Comparison of ENCODE assay signal across 8 cellular contexts in the genomic region with DNA sequence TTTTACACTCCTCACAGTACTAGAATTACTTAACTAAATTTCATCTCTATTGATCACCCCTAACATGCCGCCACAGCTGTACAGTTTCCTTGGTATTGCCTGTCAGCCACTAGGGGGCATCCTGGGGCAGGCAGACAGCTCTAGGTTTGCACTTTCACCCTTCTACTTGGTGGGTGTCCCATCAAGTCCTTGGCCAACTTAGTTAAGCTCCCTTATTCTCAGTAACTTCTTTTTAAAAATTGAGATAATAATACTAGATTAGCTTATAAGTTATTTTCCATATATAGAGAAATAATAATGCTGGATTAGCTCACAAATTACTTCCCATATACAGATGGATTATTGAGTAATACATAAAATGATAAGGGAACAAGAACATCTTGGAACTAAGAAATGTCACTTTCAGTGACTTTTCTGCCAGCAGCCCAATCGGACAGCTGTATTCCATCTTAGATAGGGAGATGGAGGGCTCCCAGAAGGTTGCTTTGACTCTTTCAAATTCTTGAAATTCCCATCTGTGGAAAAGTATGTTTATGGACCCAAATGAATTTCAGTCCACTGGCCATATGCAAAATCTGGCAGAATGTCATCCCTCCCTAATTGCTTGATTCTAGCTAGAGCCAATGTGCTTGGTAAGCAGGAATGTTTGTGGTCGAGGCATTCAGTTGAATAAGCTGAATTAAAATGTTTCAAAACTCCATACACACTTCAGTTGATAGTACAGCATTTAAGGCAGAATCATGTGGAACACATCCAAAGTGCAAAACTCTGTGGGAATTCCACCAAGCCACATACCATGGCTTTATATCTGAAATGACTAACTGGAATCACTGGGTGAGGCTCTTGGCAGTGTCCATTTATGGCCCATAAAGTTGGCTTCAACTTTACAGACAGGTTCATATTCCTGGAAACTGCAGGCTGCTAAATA.
DNase-seq lines count a peak whose midpoint lies in the region; ATAC-seq and TF ChIP-seq lines count a peak whose summit lies in the region.

No MANE protein-coding gene starts in this region.

- CTCF ChIA-PET in activated B cell treated with CpG ODN at 0.5 μM for 24 hours (lab: Charles Lee) = interaction anchor here (0.5 to 1.9 kb wide), 9 partner anchors 12 to 827 kb away, joined by 3 to 25 read pairs (median 5); no protein-coding TSS in a partner anchor
- CTCF ChIA-PET in naive thymus-derived CD4-positive, alpha-beta T cell (lab: Charles Lee) = interaction anchor here (0.9 to 1.8 kb wide), 3 partner anchors 571 to 829 kb away, joined by 5 to 17 read pairs (median 5); no protein-coding TSS in a partner anchor

- H3K4me3 ChIP-seq in H7 (ENCODE audit: insufficient read depth, low read depth, low read length) (no peak overlapping the region), epithelial cell of proximal tubule (ENCODE audit: low read depth, low read length) (no peak overlapping the region), uterus (no peak overlapping the region)
- H3K4me3 ChIP-seq in naive thymus-derived CD4-positive, alpha-beta T cell (ENCODE audit: low read length) = no peak overlapping the region

- no peak overlapping the region for H3K4me3 Mint-ChIP-seq in activated B cell treated with CpG ODN at 0.5 μM for 24 hours
- H3K4me3 Mint-ChIP-seq in naive thymus-derived CD4-positive, alpha-beta T cell = no peak overlapping the region

- H3K4me1 Mint-ChIP-seq in activated B cell treated with CpG ODN at 0.5 μM for 24 hours = no peaks in the 10 kb centered on the region
- H3K4me1 Mint-ChIP-seq in naive thymus-derived CD4-positive, alpha-beta T cell = no peaks in the 10 kb centered on the region

- no peaks in the 10 kb centered on the region for H3K36me3 ChIP-seq in H7 (replicated peaks; ENCODE audit: control insufficient read depth, insufficient read depth, low read length)
- no peaks in the 10 kb centered on the region for H3K36me3 ChIP-seq in naive thymus-derived CD4-positive, alpha-beta T cell (ENCODE audit: control insufficient read depth in 2 of 3, insufficient read depth in 3 of 3, low read length in 3 of 3)
- H3K36me3 ChIP-seq in uterus = no peaks in the 10 kb centered on the region

- H3K36me3 Mint-ChIP-seq in activated B cell treated with CpG ODN at 0.5 μM for 24 hours (ENCODE audit: low read depth) = no peaks in the 10 kb centered on the region
- no peaks in the 10 kb centered on the region for H3K36me3 Mint-ChIP-seq in naive thymus-derived CD4-positive, alpha-beta T cell

- intact Hi-C loops in activated B cell treated with CpG ODN at 0.5 μM for 24 hours (cut with micrococcal nuclease) (loop anchor here (1.0 kb wide), 3 partner anchors 571 to 826 kb away; no protein-coding TSS in a partner anchor), uterus (cut with DNase I; ENCODE audit: low total_unique reads) (no loop called here)
- intact Hi-C loops in naive thymus-derived CD4-positive, alpha-beta T cell (cut with micrococcal nuclease) = loop anchor here in 1 of 2 donors (1.0 kb wide), 3 partner anchors 571 to 826 kb away; no protein-coding TSS in a partner anchor

- no peak for TF ChIP-seq POLR2A in uterus (IDR thresholded peaks at IDR 0.05)

- H3K4me1 ChIP-seq in naive thymus-derived CD4-positive, alpha-beta T cell (ENCODE audit: control insufficient read depth in 2 of 2, insufficient read depth in 2 of 2, low read length in 2 of 2) = no peaks in the 10 kb centered on the region
- H3K4me1 ChIP-seq in uterus = no peaks in the 10 kb centered on the region

- H3K9me3 ChIP-seq in naive thymus-derived CD4-positive, alpha-beta T cell (ENCODE audit: control insufficient read depth in 2 of 3, low read length in 3 of 3) = no peaks in the 10 kb centered on the region
- no peaks in the 10 kb centered on the region for H3K9me3 ChIP-seq in uterus

- H3K9me3 Mint-ChIP-seq in activated B cell treated with CpG ODN at 0.5 μM for 24 hours = no peaks in the 10 kb centered on the region
- H3K9me3 Mint-ChIP-seq in naive thymus-derived CD4-positive, alpha-beta T cell = peaks cover 0 to 2% (median 0%) of the 10 kb centered on the region in 11 donors

- TF ChIP-seq CTCF in activated B cell treated with CpG ODN at 0.5 μM for 24 hours (IDR thresholded peaks at IDR 0.05) = no peak
- peak; percentile 92 for TF ChIP-seq CTCF in epithelial cell of proximal tubule (conservative IDR thresholded peaks at IDR 0.05; ENCODE audit: low read depth, low read length)
- peak; percentile 21 to 39 (median 30) for TF ChIP-seq CTCF in uterus (IDR thresholded peaks at IDR 0.05)

- no peak overlapping the region for H3K27ac Mint-ChIP-seq in activated B cell treated with CpG ODN at 0.5 μM for 24 hours
- no peak overlapping the region for H3K27ac Mint-ChIP-seq in naive thymus-derived CD4-positive, alpha-beta T cell

- DNase-seq in activated CD4-positive, CD25-positive, alpha-beta regulatory T cell treated with anti-CD3 and anti-CD28 coated beads, Interleukin-2, amount 50 U/mL, for 72 hours = peak; percentile 30
- DNase-seq in activated CD4-positive, CD25-positive, alpha-beta regulatory T cell (lab: John Stamatoyannopoulos, UW) = no peak
- DNase-seq in H7 (peak; percentile 79), Kasumi-1 (lab: John Stamatoyannopoulos, UW) (peak; percentile 68 to 82), activated B cell treated with CpG ODN at 0.5 μM for 24 hours (no peak), epithelial cell of proximal tubule (ENCODE audit: low read depth) (peak; percentile 93), uterus (peak in 1 of 2 donors; percentile 32)
- peak in 6 of 9 donors; percentile 1 to 38 (median 10) for DNase-seq in naive thymus-derived CD4-positive, alpha-beta T cell

- H3K27me3 Mint-ChIP-seq in activated B cell treated with CpG ODN at 0.5 μM for 24 hours = no peaks in the 10 kb centered on the region
- H3K27me3 Mint-ChIP-seq in naive thymus-derived CD4-positive, alpha-beta T cell = peaks cover 0 to 1% (median 0%) of the 10 kb centered on the region in 5 donors

- H3K27me3 ChIP-seq in H7 (ENCODE audit: control insufficient read depth, insufficient read depth, low read length) = no peaks in the 10 kb centered on the region
- H3K27me3 ChIP-seq in naive thymus-derived CD4-positive, alpha-beta T cell (ENCODE audit: control insufficient read depth in 2 of 2, insufficient read depth in 2 of 2, low read length in 2 of 2) = no peaks in the 10 kb centered on the region
- no peaks in the 10 kb centered on the region for H3K27me3 ChIP-seq in uterus

- ATAC-seq in activated B cell treated with CpG ODN at 0.5 μM for 24 hours (ENCODE audit: low read depth) = peak; percentile 42
- no peak for ATAC-seq in naive thymus-derived CD4-positive, alpha-beta T cell

- H3K27ac ChIP-seq in naive thymus-derived CD4-positive, alpha-beta T cell (ENCODE audit: low read depth, low read length) = no peak overlapping the region
- no peak overlapping the region for H3K27ac ChIP-seq in uterus

- POLR2A ChIA-PET in activated B cell treated with CpG ODN at 0.5 μM for 24 hours (lab: Charles Lee) = no interaction called here
- POLR2A ChIA-PET in naive thymus-derived CD4-positive, alpha-beta T cell (lab: Charles Lee) = no interaction called here

Comparison
In these comparisons a context has a peak if more than half of its experiments do, and no peak if none do; other contexts are left out.
1. DNase-seq: peak in activated CD4-positive, CD25-positive, alpha-beta regulatory T cell treated with anti-CD3 and anti-CD28 coated beads, Interleukin-2, amount 50 U/mL, for 72 hours (single experiment), H7 (single experiment), Kasumi-1 (2 of 2), epithelial cell of proximal tubule (single experiment) and naive thymus-derived CD4-positive, alpha-beta T cell (6 of 9); none in activated CD4-positive, CD25-positive, alpha-beta regulatory T cell (0 of 4) and activated B cell treated with CpG ODN at 0.5 μM for 24 hours (single experiment).